In genomic region chr13:106274551-106275208, GRCh38 we compare ENCODE assay signal across 18 cellular contexts.
"Had no signal": no experiment of that assay in that cellular context is flagged by ENCODE, and none has a peak within 500 bp of the region (broad histone marks: within the 10 kb centered on the region; RNA-seq: fewer than 3 reads in every experiment).

No MANE protein-coding gene starts in this region.

- DNase-seq: activated CD4-positive, alpha-beta T cell treated with anti-CD3 and anti-CD28 coated beads, Interleukin-2, amount 10 ng/mL, durations not matched to agents 7 days and 5 days; activated CD4-positive, CD25-positive, alpha-beta regulatory T cell; activated CD8-positive, alpha-beta memory T cell treated with anti-CD3 and anti-CD28 coated beads, Interleukin-2, amount 50 U/mL, for 48 hours; activated naive CD8-positive, alpha-beta T cell treated with anti-CD3 and anti-CD28 coated beads for 36 hours; brain microvascular endothelial cell; cerebellar nuclear complex; dermis blood vessel endothelial cell; effector memory CD8-positive, alpha-beta T cell; islet precursor cell; left ventricle myocardium inferior; stimulated activated CD4-positive, alpha-beta T cell treated with anti-CD3 and anti-CD28 coated beads, Interleukin-4, amount 100 ng/mL, for 24 hours; stimulated activated naive CD4-positive, alpha-beta T cell; substantia nigra had no signal

- H3K27ac ChIP-seq: brain microvascular endothelial cell, left ventricle myocardium inferior, right atrium auricular region, skin epidermis, tibial nerve, vagina had no signal

- H3K9me3 ChIP-seq: left ventricle myocardium inferior, right atrium auricular region, tibial nerve, vagina had no signal

- H3K36me3 ChIP-seq: brain microvascular endothelial cell, left ventricle myocardium inferior, right atrium auricular region, tibial nerve, vagina had no signal

- H3K27me3 ChIP-seq: brain microvascular endothelial cell, right atrium auricular region, tibial nerve, vagina had no signal

- ATAC-seq: effector memory CD8-positive, alpha-beta T cell; natural killer cell treated with Interleukin-12 subunit alpha and Interleukin-12 subunit beta and Interleukin-15 and Interleukin-18, amount 100 ng/mL, for 72 hours had no signal

- H3K4me1 ChIP-seq: left ventricle myocardium inferior, right atrium auricular region, tibial nerve, vagina had no signal

- H3K4me3 ChIP-seq: left ventricle myocardium inferior, right atrium auricular region, skin epidermis, tibial nerve, vagina had no signal
